Comparison of ENCODE assay signal across 2 cellular contexts in genomic region chr3:59098516-59098915, GRCh38. TPM values are rescaled to one million over a fixed set of nuclear protein-coding genes. Genes with fewer than 3 reads are reported as not detected.
"Had no signal": no experiment of that assay in that cellular context is flagged by ENCODE, and none has a peak within 500 bp of the region (broad histone marks: within the 10 kb centered on the region; RNA-seq: fewer than 3 reads in every experiment).

No MANE protein-coding gene starts in this region.

RNA-seq across cellular contexts. Expression of gene CFAP20DC, which starts 48.7 kb away (rescaled TPM):
- total RNA-seq: psoas muscle, thoracic aorta had no signal
